ENCODE assay signal across 18 cellular contexts in the genomic region with DNA sequence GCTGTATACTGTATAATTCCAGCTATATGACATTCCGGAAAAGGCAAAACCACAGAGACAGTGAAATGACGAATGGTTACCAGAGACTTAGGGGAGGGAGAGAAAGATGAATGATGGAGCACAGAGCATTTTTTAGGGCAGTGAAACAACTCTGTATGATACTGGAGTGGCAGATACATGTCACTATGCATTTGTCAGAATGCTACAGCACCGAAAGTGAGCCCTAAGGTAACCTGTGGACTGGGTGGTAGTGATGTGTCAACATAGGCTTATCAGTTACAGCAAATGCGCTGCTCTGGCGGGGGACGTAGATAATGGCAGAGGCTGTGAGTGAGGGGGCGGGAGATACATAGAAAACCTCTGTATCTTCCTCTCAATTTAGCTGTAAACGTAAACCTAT.
A peak's percentile ranks its signal among the peaks of the same experiment; 100 is the strongest.
DNase-seq lines count a peak whose midpoint lies in the region; ATAC-seq and TF ChIP-seq lines count a peak whose summit lies in the region.
"Had no signal": no experiment of that assay in that cellular context is flagged by ENCODE, and none has a peak within 500 bp of the region (broad histone marks: within the 10 kb centered on the region; RNA-seq: fewer than 3 reads in every experiment).

No MANE protein-coding gene starts in this region.

- H3K9me3 ChIP-seq in Caco-2 = no peaks in the 10 kb centered on the region

- peak; percentile 11 for ATAC-seq in activated T-helper 17 cell treated with anti-CD3 and anti-CD28 coated beads, Interleukin-2, amount 50 U/mL, for 72 hours (replicated peaks)
- no peak for ATAC-seq in Right ventricle myocardium inferior

- peak overlapping the region; percentile 9 for H3K4me3 Mint-ChIP-seq in Caco-2 (ENCODE audit: unreplicated experiment)
- H3K4me3 Mint-ChIP-seq in activated T-helper 17 cell treated with anti-CD3 and anti-CD28 coated beads, Interleukin-2, amount 50 U/mL, for 72 hours = no peak overlapping the region
- no peak overlapping the region for H3K4me3 Mint-ChIP-seq in activated naive CD8-positive, alpha-beta T cell treated with anti-CD3 and anti-CD28 coated beads for 36 hours
- H3K4me3 Mint-ChIP-seq: B cell; CD4-positive, alpha-beta T cell had no signal

- POLR2A ChIA-PET in Caco-2 (lab: Charles Lee) = interaction anchor here (1.0 kb wide), 1 partner anchor 517 kb away, joined by 4 read pairs; a partner anchor contains a TSS

- no peaks in the 10 kb centered on the region for H3K9me3 Mint-ChIP-seq in Caco-2 (ENCODE audit: unreplicated experiment)
- no peaks in the 10 kb centered on the region for H3K9me3 Mint-ChIP-seq in activated T-helper 17 cell treated with anti-CD3 and anti-CD28 coated beads, Interleukin-2, amount 50 U/mL, for 72 hours
- H3K9me3 Mint-ChIP-seq in activated naive CD8-positive, alpha-beta T cell treated with anti-CD3 and anti-CD28 coated beads for 36 hours = peaks cover 3% of the 10 kb centered on the region

- no TSS peak for BruUV-seq in Caco-2 (replicated peaks; lab: Mats Ljungman, UMichigan)

- H3K27me3 ChIP-seq in Caco-2 (replicated peaks; ENCODE audit: control insufficient read depth, insufficient read depth, low read length) = no peaks in the 10 kb centered on the region
- no peaks in the 10 kb centered on the region for H3K27me3 ChIP-seq in H7 (ENCODE audit: control insufficient read depth, insufficient read depth, low read length)

- peak overlapping the region; percentile 12 for H3K27ac Mint-ChIP-seq in Caco-2 (ENCODE audit: unreplicated experiment)
- H3K27ac Mint-ChIP-seq in activated T-helper 17 cell treated with anti-CD3 and anti-CD28 coated beads, Interleukin-2, amount 50 U/mL, for 72 hours = no peak overlapping the region
- no peak overlapping the region for H3K27ac Mint-ChIP-seq in activated naive CD8-positive, alpha-beta T cell treated with anti-CD3 and anti-CD28 coated beads for 36 hours
- H3K27ac Mint-ChIP-seq: B cell; CD4-positive, alpha-beta T cell had no signal

- H3K36me3 Mint-ChIP-seq in Caco-2 (ENCODE audit: insufficient read depth, unreplicated experiment) = no peaks in the 10 kb centered on the region
- no peaks in the 10 kb centered on the region for H3K36me3 Mint-ChIP-seq in activated T-helper 17 cell treated with anti-CD3 and anti-CD28 coated beads, Interleukin-2, amount 50 U/mL, for 72 hours (ENCODE audit: low read depth)
- no peaks in the 10 kb centered on the region for H3K36me3 Mint-ChIP-seq in activated naive CD8-positive, alpha-beta T cell treated with anti-CD3 and anti-CD28 coated beads for 36 hours

- peaks cover 43% of the 10 kb centered on the region for H3K4me1 Mint-ChIP-seq in Caco-2 (ENCODE audit: low read depth, unreplicated experiment)
- no peaks in the 10 kb centered on the region for H3K4me1 Mint-ChIP-seq in activated T-helper 17 cell treated with anti-CD3 and anti-CD28 coated beads, Interleukin-2, amount 50 U/mL, for 72 hours
- no peaks in the 10 kb centered on the region for H3K4me1 Mint-ChIP-seq in activated naive CD8-positive, alpha-beta T cell treated with anti-CD3 and anti-CD28 coated beads for 36 hours
- H3K4me1 Mint-ChIP-seq: B cell had no signal

- peak; percentile 31 to 61 for DNase-seq in Caco-2
- peak in 42 of 76 experiments; percentile 2 to 67 (median 33) for DNase-seq in HUDEP-2 (lab: John Stamatoyannopoulos, UW; ENCODE audit: unreplicated experiment in 76 of 76)
- peak; percentile 27 for DNase-seq in fibroblast of pulmonary artery (ENCODE audit: low read depth)
- no peak for DNase-seq in DMS 273 (lab: John Stamatoyannopoulos, UW; ENCODE audit: unreplicated experiment)
- no peak for DNase-seq in H7
- no peak for DNase-seq in activated naive CD8-positive, alpha-beta T cell treated with anti-CD3 and anti-CD28 coated beads for 36 hours
- DNase-seq in Right ventricle myocardium inferior (ENCODE audit: missing footprints) = no peak
- DNase-seq: ACHN; CD4-positive, alpha-beta T cell; DND-41; Kasumi-1; NCI-H1417; NCI-H1930; NCI-H2171 treated with DMSO at 0.1 percent for 48 hours; RPMI8226 had no signal

- CTCF ChIA-PET in Caco-2 (lab: Charles Lee) = interaction anchor here (0.7 to 1.2 kb wide), 2 partner anchors 18 to 104 kb away, joined by 3 read pairs; no protein-coding TSS in a partner anchor

- no peaks in the 10 kb centered on the region for H3K27me3 Mint-ChIP-seq in Caco-2 (ENCODE audit: insufficient read depth, unreplicated experiment)
- no peaks in the 10 kb centered on the region for H3K27me3 Mint-ChIP-seq in activated T-helper 17 cell treated with anti-CD3 and anti-CD28 coated beads, Interleukin-2, amount 50 U/mL, for 72 hours
- no peaks in the 10 kb centered on the region for H3K27me3 Mint-ChIP-seq in activated naive CD8-positive, alpha-beta T cell treated with anti-CD3 and anti-CD28 coated beads for 36 hours
- H3K27me3 Mint-ChIP-seq: CD4-positive, alpha-beta T cell had no signal

- peaks cover 43% of the 10 kb centered on the region for H3K4me1 ChIP-seq in Caco-2

- no peaks in the 10 kb centered on the region for H3K36me3 ChIP-seq in Caco-2 (ENCODE audit: control insufficient read depth, insufficient read depth, low read length)
- no peaks in the 10 kb centered on the region for H3K36me3 ChIP-seq in H7 (replicated peaks; ENCODE audit: control insufficient read depth, insufficient read depth, low read length)

- intact Hi-C loops in Caco-2 (cut with micrococcal nuclease; ENCODE audit: unreplicated experiment) = no loop called here
- intact Hi-C loops in Right ventricle myocardium inferior (cut with DNase I) = no loop called here

- H3K4me3 ChIP-seq in Caco-2 (ENCODE audit: low read depth, low read length) (no peak overlapping the region), fibroblast of pulmonary artery (replicated peaks; ENCODE audit: low read depth, low read length) (no peak overlapping the region), H7 (ENCODE audit: insufficient read depth, low read depth, low read length) (no peak overlapping the region)
- H3K4me3 ChIP-seq: SK-N-MC had no signal

- TF ChIP-seq CTCF in Caco-2 (IDR thresholded peaks at IDR 0.05; ENCODE audit: insufficient read depth in 1 of 2, low read depth in 1 of 2, low read length in 1 of 2, severe bottlenecking in 1 of 2, unreplicated experiment in 1 of 2) = no peak
- no peak for TF ChIP-seq CTCF in fibroblast of pulmonary artery (IDR thresholded peaks at IDR 0.05; ENCODE audit: low read length, missing control alignments)

Comparison
In these comparisons a context has a peak if more than half of its experiments do, and no peak if none do; other contexts are left out.
1. DNase-seq: peak in Caco-2 (2 of 2), HUDEP-2 (42 of 76) and fibroblast of pulmonary artery (single experiment); none in DMS 273 (single experiment), H7 (single experiment), activated naive CD8-positive, alpha-beta T cell treated with anti-CD3 and anti-CD28 coated beads for 36 hours (single experiment) and Right ventricle myocardium inferior (single experiment).